ENCODE assay signal across 8 cellular contexts in genomic region chr1:146297781-146298574, GRCh38.
DNase-seq lines count a peak whose midpoint lies in the region; ATAC-seq and TF ChIP-seq lines count a peak whose summit lies in the region.
"Not testable (repeated sequence)": the region's sequence is repeated elsewhere in the genome, so short reads cannot be mapped to it uniquely, and the experiment has no call there.

No MANE protein-coding gene starts in this region.

- not testable (repeated sequence) for TF ChIP-seq RAD21 in IMR-90 (IDR thresholded peaks at IDR 0.05; ENCODE audit: low read length)

- not testable (repeated sequence) for H2BK5ac ChIP-seq in IMR-90 (ENCODE audit: low read depth, low read length, poor library complexity, severe bottlenecking)

- not testable (repeated sequence) for H3K9me1 ChIP-seq in IMR-90 (ENCODE audit: insufficient read depth, low read length)

- DNase-seq in IMR-90; activated naive CD8-positive, alpha-beta T cell treated with anti-CD3 and anti-CD28 coated beads, Interleukin-2, amount 50 U/mL, for 24 hours; right lobe of liver; thoracic aorta (ENCODE audit: low spot score): not testable (repeated sequence)

- not testable (repeated sequence) for H3K56ac ChIP-seq in IMR-90 (ENCODE audit: extremely low read depth, insufficient read depth, low read length)

- in situ Hi-C loops in IMR-90 (cut with MboI; ENCODE audit: low sequenced_read_pairs), result not testable (repeated sequence)

- H3K9me3 Mint-ChIP-seq in activated naive CD8-positive, alpha-beta T cell treated with anti-CD3 and anti-CD28 coated beads, Interleukin-2, amount 50 U/mL, for 24 hours, result not testable (repeated sequence)

- not testable (repeated sequence) for H2AK5ac ChIP-seq in IMR-90 (ENCODE audit: low read depth, low read length)

- H3K9me3 ChIP-seq in IMR-90 (ENCODE audit: control insufficient read depth, insufficient read depth, low read length); right lobe of liver; thoracic aorta: not testable (repeated sequence)

- WGBS in IMR-90 (ENCODE audit: extremely low coverage in 2 of 2, insufficient read length in 1 of 2), 2 experiments, result no CpG with 5 or more reads among the region's 68 CpGs
- no CpG with 5 or more reads among the region's 68 CpGs for whole genome bisulfite sequencing in right lobe of liver (ENCODE audit: insufficient coverage, low coverage, low lambda C conversion rate, missing lambda C conversion rate)

- ATAC-seq in GM18861 (IDR thresholded peaks at IDR 0.05; ENCODE audit: unreplicated experiment) (peak; percentile 25), GM19463 (IDR thresholded peaks at IDR 0.05; ENCODE audit: unreplicated experiment) (peak; percentile 34), HG02571 (IDR thresholded peaks at IDR 0.05; ENCODE audit: unreplicated experiment) (peak; percentile 36), HG03095 (IDR thresholded peaks at IDR 0.05; ENCODE audit: unreplicated experiment) (peak; percentile 39), IMR-90 (ENCODE audit: low read depth) (peak; percentile 70), right lobe of liver (peak; percentile 42 to 76 (median 70)), thoracic aorta (ENCODE audit: insufficient number of reproducible peaks, low FRiP score, low read depth) (peak; percentile 80)
- ATAC-seq in activated naive CD8-positive, alpha-beta T cell treated with anti-CD3 and anti-CD28 coated beads, Interleukin-2, amount 50 U/mL, for 24 hours, result peak; percentile 71

- CTCF ChIA-PET in IMR-90 (lab: Yijun Ruan, JAX), result not testable (repeated sequence)

- not testable (repeated sequence) for H3K27ac ChIP-seq in IMR-90 (ENCODE audit: insufficient read depth, low read length); right lobe of liver; thoracic aorta

- not testable (repeated sequence) for H3K4ac ChIP-seq in IMR-90 (ENCODE audit: low read depth, low read length)

- dilution Hi-C loops in IMR-90 (cut with HindIII; ENCODE audit: low sequenced_read_pairs, unreplicated experiment), result not testable (repeated sequence)

- not testable (repeated sequence) for BruUV-seq in IMR-90 (replicated peaks; lab: Mats Ljungman, UMichigan)

- not testable (repeated sequence) for H3K18ac ChIP-seq in IMR-90 (ENCODE audit: low read depth, low read length)

- H2BK120ac ChIP-seq in IMR-90 (ENCODE audit: low read depth, low read length), result not testable (repeated sequence)

- not testable (repeated sequence) for TF ChIP-seq CTCF in IMR-90 (conservative IDR thresholded peaks at IDR 0.05; ENCODE audit: low read depth, low read length); right lobe of liver (IDR thresholded peaks at IDR 0.05); thoracic aorta (IDR thresholded peaks at IDR 0.05)

- TF ChIP-seq POLR2A in IMR-90 (IDR thresholded peaks at IDR 0.05; ENCODE audit: low read depth, low read length); right lobe of liver (IDR thresholded peaks at IDR 0.05): not testable (repeated sequence)

- not testable (repeated sequence) for H3K4me1 ChIP-seq in IMR-90 (ENCODE audit: control insufficient read depth, insufficient read depth, low read length); right lobe of liver; thoracic aorta (ENCODE audit: control insufficient read depth in 1 of 2, low read depth in 2 of 2)

- not testable (repeated sequence) for H4K20me1 ChIP-seq in IMR-90 (ENCODE audit: insufficient read depth, low read length)

- not testable (repeated sequence) for H3K14ac ChIP-seq in IMR-90 (replicated peaks; ENCODE audit: low read depth, low read length)

- H3K4me3 ChIP-seq in IMR-90 (ENCODE audit: insufficient read depth, low read depth, low read length); right lobe of liver; thoracic aorta: not testable (repeated sequence)

- H3K36me3 Mint-ChIP-seq in activated naive CD8-positive, alpha-beta T cell treated with anti-CD3 and anti-CD28 coated beads, Interleukin-2, amount 50 U/mL, for 24 hours (ENCODE audit: low read depth), result not testable (repeated sequence)

- not testable (repeated sequence) for H2BK20ac ChIP-seq in IMR-90 (ENCODE audit: low read depth, low read length)

- H3K27ac Mint-ChIP-seq in activated naive CD8-positive, alpha-beta T cell treated with anti-CD3 and anti-CD28 coated beads, Interleukin-2, amount 50 U/mL, for 24 hours, result not testable (repeated sequence)

- POLR2A ChIA-PET in IMR-90 (lab: Charles Lee; ENCODE audit: unreplicated experiment), result not testable (repeated sequence)

- intact Hi-C loops in IMR-90 (cut with micrococcal nuclease); right lobe of liver (cut with DNase I): not testable (repeated sequence)

- not testable (repeated sequence) for H3K4me3 Mint-ChIP-seq in activated naive CD8-positive, alpha-beta T cell treated with anti-CD3 and anti-CD28 coated beads, Interleukin-2, amount 50 U/mL, for 24 hours

- not testable (repeated sequence) for H2AFZ ChIP-seq in IMR-90 (replicated peaks; ENCODE audit: low read length, poor library complexity)

- not testable (repeated sequence) for H3K4me2 ChIP-seq in IMR-90 (ENCODE audit: low read depth, low read length)

- H3K27me3 ChIP-seq in IMR-90 (ENCODE audit: control insufficient read depth, insufficient read depth, low read length); right lobe of liver; thoracic aorta (replicated peaks; ENCODE audit: insufficient read depth): not testable (repeated sequence)

- not testable (repeated sequence) for H4K91ac ChIP-seq in IMR-90 (ENCODE audit: insufficient read depth, low read depth, low read length)

- H3K9ac ChIP-seq in IMR-90 (ENCODE audit: low read depth, low read length), result not testable (repeated sequence)

- not testable (repeated sequence) for H3K4me1 Mint-ChIP-seq in activated naive CD8-positive, alpha-beta T cell treated with anti-CD3 and anti-CD28 coated beads, Interleukin-2, amount 50 U/mL, for 24 hours

- not testable (repeated sequence) for H3K27me3 Mint-ChIP-seq in activated naive CD8-positive, alpha-beta T cell treated with anti-CD3 and anti-CD28 coated beads, Interleukin-2, amount 50 U/mL, for 24 hours

- not testable (repeated sequence) for H3K36me3 ChIP-seq in IMR-90 (ENCODE audit: control insufficient read depth, insufficient read depth, low read length); right lobe of liver; thoracic aorta

- H2AK9ac ChIP-seq in IMR-90 (replicated peaks; ENCODE audit: low read depth, low read length, poor library complexity), result not testable (repeated sequence)

- H4K5ac ChIP-seq in IMR-90 (ENCODE audit: low read depth, low read length), result not testable (repeated sequence)

- H4K8ac ChIP-seq in IMR-90 (ENCODE audit: low read depth in 2 of 2, low read length in 2 of 2), result not testable (repeated sequence)

- H3K79me1 ChIP-seq in IMR-90 (ENCODE audit: low read depth in 1 of 2, low read length in 2 of 2), result not testable (repeated sequence)

- H2BK15ac ChIP-seq in IMR-90 (ENCODE audit: low read depth, low read length), result not testable (repeated sequence)

- not testable (repeated sequence) for H3K23ac ChIP-seq in IMR-90 (ENCODE audit: low read depth, low read length)

Comparison
In these comparisons a context has a peak if more than half of its experiments do, and no peak if none do; other contexts are left out.
1. ATAC-seq: peak in every context shown above with its lines; median percentile 80 in thoracic aorta; 71 in activated naive CD8-positive, alpha-beta T cell treated with anti-CD3 and anti-CD28 coated beads, Interleukin-2, amount 50 U/mL, for 24 hours; 70 in IMR-90; 70 in right lobe of liver; 39 in HG03095; 36 in HG02571; 34 in GM19463; 25 in GM18861.